Comparison of ENCODE assay signal across 23 cellular contexts in the genomic region with DNA sequence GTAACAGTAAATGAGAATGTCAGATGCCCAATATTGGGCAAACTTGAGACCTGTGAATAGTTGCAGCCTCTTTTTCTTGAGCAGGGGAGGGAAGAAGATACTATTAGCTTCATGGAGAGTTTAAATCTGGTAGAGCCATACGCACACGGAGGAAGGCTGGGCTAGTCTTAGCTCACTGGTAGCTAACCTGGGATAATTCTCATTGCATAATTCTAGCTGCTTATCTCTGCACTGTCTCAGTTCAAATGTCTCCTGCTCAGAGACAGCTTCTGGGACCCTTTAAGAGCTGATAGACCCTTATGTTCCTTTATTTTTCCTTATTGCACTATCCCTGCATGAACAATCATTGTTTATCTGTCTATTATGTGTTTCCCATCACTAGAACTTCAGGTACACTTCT. TPM values are rescaled to one million over a fixed set of nuclear protein-coding genes. Genes with fewer than 3 reads are reported as not detected.
"Had no signal": no experiment of that assay in that cellular context is flagged by ENCODE, and none has a peak within 500 bp of the region (broad histone marks: within the 10 kb centered on the region; RNA-seq: fewer than 3 reads in every experiment).

No MANE protein-coding gene starts in this region.

- H3K9me3 ChIP-seq: ascending aorta, body of pancreas had no signal

- H3K36me3 ChIP-seq: ascending aorta had no signal

- H3K4me1 ChIP-seq: body of pancreas had no signal

- DNase-seq: activated CD4-positive, alpha-beta T cell treated with anti-CD3 and anti-CD28 coated beads, Interleukin-2, amount 10 ng/mL, durations not matched to agents 7 days and 5 days; activated CD4-positive, CD25-positive, alpha-beta regulatory T cell treated with anti-CD3 and anti-CD28 coated beads, Interleukin-2, amount 50 U/mL, for 72 hours; activated CD8-positive, alpha-beta memory T cell treated with anti-CD3 and anti-CD28 coated beads, Interleukin-2, amount 50 U/mL, for 4 hours; activated CD8-positive, alpha-beta T cell treated with anti-CD3 and anti-CD28 coated beads for 36 hours; activated naive CD8-positive, alpha-beta T cell treated with anti-CD3 and anti-CD28 coated beads, Interleukin-2, amount 50 U/mL, for 24 hours; activated T-cell treated with anti-CD3 and anti-CD28 coated beads, Interleukin-2, amount 50 U/mL, for 72 hours; amniotic stem cell; body of pancreas; cortex of kidney; NCI-H1105 treated with DMSO at 0.1 percent for 48 hours; NCI-H1436 treated with DMSO at 0.1 percent for 48 hours; NCI-H187; NCI-H2081; NCI-H510A treated with DMSO at 0.1 percent for 48 hours; NK-92 treated with Interleukin-12 subunit alpha and Interleukin-12 subunit beta, amount 100 ng/mL, for 24 hours; SIG-M5; T-helper 17 cell; T-helper 9 cell had no signal

- H3K27me3 ChIP-seq: ascending aorta, body of pancreas had no signal

- H3K27ac ChIP-seq: ascending aorta, body of pancreas, KMS-11 had no signal

- H3K4me3 ChIP-seq: ascending aorta, body of pancreas had no signal

RNA-seq across cellular contexts. Expression of a gene that starts 8.4 kb away (rescaled TPM):
- total RNA-seq: activated CD4-positive, alpha-beta T cell treated with anti-CD3 and anti-CD28 coated beads, Interleukin-2, amount 10 ng/mL, durations not matched to agents 7 days and 5 days; activated CD8-positive, alpha-beta T cell treated with anti-CD3 and anti-CD28 coated beads for 36 hours; activated T-cell treated with anti-CD3 and anti-CD28 coated beads, Interleukin-2, amount 50 U/mL, for 72 hours; ascending aorta; body of pancreas; MCF 10A; OCI-LY7; RPMI7951; T-helper 17 cell had no signal
